ENCODE assay signal across 8 cellular contexts in the genomic region with DNA sequence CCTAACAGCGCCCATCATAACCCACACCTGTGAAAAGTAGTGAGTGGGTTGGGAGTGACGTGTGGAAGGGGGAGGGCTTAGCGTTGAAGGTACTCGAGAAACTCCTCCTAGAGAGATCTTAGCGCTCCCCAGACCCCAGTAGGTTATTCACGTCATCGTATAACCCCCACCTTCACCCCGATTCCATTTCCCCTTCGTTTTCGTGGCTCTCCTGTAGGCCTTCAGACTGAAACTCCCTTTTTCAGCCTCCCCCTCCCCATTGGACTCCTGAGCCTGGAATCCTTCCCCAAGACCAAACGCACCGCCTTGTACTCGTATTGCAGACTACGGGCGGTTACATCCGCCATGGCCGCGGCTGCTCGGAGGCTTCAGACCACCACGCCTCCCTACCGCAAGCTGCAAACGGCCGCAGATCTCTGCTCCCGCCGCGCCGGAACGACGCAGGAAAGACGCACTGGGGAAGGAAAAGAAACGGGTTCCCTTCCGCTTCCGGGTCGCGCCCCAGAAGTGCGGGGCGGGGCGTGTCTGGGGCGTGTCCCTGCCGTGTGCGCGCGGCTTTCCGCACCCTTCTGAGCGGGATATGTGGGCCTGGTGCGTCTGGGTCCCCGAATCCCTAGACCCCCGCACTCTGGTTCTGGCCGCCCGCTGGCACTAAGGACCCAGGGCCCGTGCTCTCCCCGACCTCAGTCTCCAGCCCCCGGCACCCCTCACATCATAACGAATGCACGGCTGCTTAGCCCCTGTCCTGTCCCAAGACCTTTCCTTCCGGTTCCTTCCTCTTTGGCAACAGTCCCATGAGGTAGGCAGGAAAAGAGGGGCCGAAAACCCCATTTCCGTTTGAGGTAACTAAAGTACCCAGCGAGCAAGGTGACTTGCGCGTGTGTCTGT. TPM values are rescaled to one million over a fixed set of nuclear protein-coding genes. Genes with fewer than 3 reads are reported as not detected.
DNase-seq lines count a peak whose midpoint lies in the region; ATAC-seq and TF ChIP-seq lines count a peak whose summit lies in the region.

A gene (minus strand): TSS at position 456 of the 888 bp plus-strand sequence. CDS start 109 bp downstream, at position 347.

- peak; percentile 93 for ATAC-seq in HG02623 (IDR thresholded peaks at IDR 0.05; ENCODE audit: unreplicated experiment)

- no peaks in the 10 kb centered on the region for H3K9me3 ChIP-seq in suprapubic skin

- no peak for TF ChIP-seq EP300 in suprapubic skin (IDR thresholded peaks at IDR 0.05)

- peak in 1 of 2 donors; percentile 34 for TF ChIP-seq POLR2A in suprapubic skin (IDR thresholded peaks at IDR 0.05)

- H3K27ac Mint-ChIP-seq in activated naive CD4-positive, alpha-beta T cell treated with anti-CD3 and anti-CD28 coated beads, Interleukin-2, amount 50 U/mL, for 24 hours = peak within 1 kb of the TSS; percentile 99

- peaks cover 24% of the 10 kb centered on the region for H3K36me3 Mint-ChIP-seq in activated naive CD4-positive, alpha-beta T cell treated with anti-CD3 and anti-CD28 coated beads, Interleukin-2, amount 50 U/mL, for 24 hours

- no peaks in the 10 kb centered on the region for H3K9me3 Mint-ChIP-seq in activated naive CD4-positive, alpha-beta T cell treated with anti-CD3 and anti-CD28 coated beads, Interleukin-2, amount 50 U/mL, for 24 hours

- under 1% methylated on average over 21 of the region's 61 CpGs for WGBS in suprapubic skin

- H3K27me3 Mint-ChIP-seq in activated naive CD4-positive, alpha-beta T cell treated with anti-CD3 and anti-CD28 coated beads, Interleukin-2, amount 50 U/mL, for 24 hours = no peaks in the 10 kb centered on the region

- H3K27ac ChIP-seq in suprapubic skin = peak within 1 kb of the TSS; percentile 88

- peaks cover 35% of the 10 kb centered on the region for H3K36me3 ChIP-seq in suprapubic skin

- peak within 1 kb of the TSS; percentile 100 for H3K4me3 Mint-ChIP-seq in activated naive CD4-positive, alpha-beta T cell treated with anti-CD3 and anti-CD28 coated beads, Interleukin-2, amount 50 U/mL, for 24 hours

- no peaks in the 10 kb centered on the region for H3K27me3 ChIP-seq in suprapubic skin

- peaks cover 30% of the 10 kb centered on the region for H3K4me1 ChIP-seq in suprapubic skin

- TF ChIP-seq CTCF in GM10266 (IDR thresholded peaks at IDR 0.05; ENCODE audit: control insufficient read depth, insufficient read depth, low read depth, missing control alignments) = no peak
- TF ChIP-seq CTCF in suprapubic skin (IDR thresholded peaks at IDR 0.05) = no peak

- H3K4me1 Mint-ChIP-seq in activated naive CD4-positive, alpha-beta T cell treated with anti-CD3 and anti-CD28 coated beads, Interleukin-2, amount 50 U/mL, for 24 hours = peaks cover 54% of the 10 kb centered on the region

- H3K4me3 ChIP-seq in suprapubic skin = peak within 1 kb of the TSS; percentile 80

- DNase-seq in GM10266 (ENCODE audit: extremely low spot score) (peak; percentile 84), NCI-H1105 treated with DMSO at 0.1 percent for 48 hours (lab: John Stamatoyannopoulos, UW) (peak; percentile 86), SKM-1 (lab: John Stamatoyannopoulos, UW; ENCODE audit: unreplicated experiment) (peak; percentile 89), glomerular endothelial cell (ENCODE audit: extremely low read depth, low read depth, low spot score) (no peak), occipital lobe (lab: John Stamatoyannopoulos, UW) (peak; percentile 84), suprapubic skin (ENCODE audit: low spot score in 2 of 2) (peak; percentile 93)

RNA-seq across cellular contexts. Expression of the gene that starts here (rescaled TPM):
- total RNA-seq in glomerular endothelial cell = 81.1 and 102 TPM in 2 replicates
- 40.4 TPM for total RNA-seq in occipital lobe
- total RNA-seq in suprapubic skin = 100 to 1,000 TPM in 3 of 4 donors, 10 to 100 TPM in 1; 75.8 to 150 (median 110) TPM
